In the genomic region with DNA sequence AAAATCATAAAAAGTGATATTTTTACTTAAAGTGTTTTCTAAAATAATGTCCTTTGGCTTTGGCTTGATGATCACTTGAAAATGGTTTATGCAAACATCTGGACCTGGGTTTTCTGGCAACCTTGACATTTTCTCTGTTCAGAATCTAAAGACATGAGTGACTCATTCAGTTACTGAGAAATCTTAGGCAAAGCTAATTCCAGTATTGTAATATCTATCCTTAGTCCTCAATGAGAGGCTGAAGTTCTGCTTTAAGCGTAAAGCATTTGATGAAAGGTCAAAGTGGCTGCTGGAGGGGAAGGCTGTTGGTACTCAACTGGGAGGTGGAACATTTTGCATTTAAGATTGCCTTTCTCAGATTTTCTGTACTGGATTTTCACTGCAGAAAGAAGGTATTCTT, we compare ENCODE assay signal across 8 cellular contexts. TPM values are rescaled to one million over a fixed set of nuclear protein-coding genes. Genes with fewer than 3 reads are reported as not detected.
DNase-seq lines count a peak whose midpoint lies in the region; ATAC-seq and TF ChIP-seq lines count a peak whose summit lies in the region.
"Had no signal": no experiment of that assay in that cellular context is flagged by ENCODE, and none has a peak within 500 bp of the region (broad histone marks: within the 10 kb centered on the region; RNA-seq: fewer than 3 reads in every experiment).

No MANE protein-coding gene starts in this region.

- H3K9me2 ChIP-seq in SU-DHL-6 (replicated peaks; ENCODE audit: insufficient read depth, low read length), result no peaks in the 10 kb centered on the region

- H3K4me3 ChIP-seq in SU-DHL-6 (ENCODE audit: insufficient read depth, low read length, poor library complexity, severe bottlenecking) (no peak overlapping the region), spleen (peak overlapping the region in 6 of 8 donors; percentile 73 to 97 (median 86))

- intact Hi-C loops in spleen (cut with DNase I; ENCODE audit: low total_unique reads), result no loop called here

- DNase-seq in HCEC 1CT (peak; percentile 71), fibroblast of gingiva (ENCODE audit: low read depth) (peak; percentile 57), spleen (no peak), NCI-H1694 (lab: John Stamatoyannopoulos, UW) (no peak), SHP77 treated with DMSO at 0.1 percent for 48 hours (lab: John Stamatoyannopoulos, UW) (no peak)
- DNase-seq: NCI-H1930 had no signal

- H3K36me3 ChIP-seq in SU-DHL-6 (ENCODE audit: low read length) (no peaks in the 10 kb centered on the region), spleen (no peaks in the 10 kb centered on the region)

- WGBS in spleen, 5 donors, result 56 to 76% (median 62%) methylated on average over 1 of the region's 1 CpG

- 0 out of 2 replicates have a peak overlapping the region, but pooled peaks have one; percentile 86 for H3K9ac ChIP-seq in SU-DHL-6 (ENCODE audit: low read length)

- H3K27ac ChIP-seq in SU-DHL-6 (ENCODE audit: low read depth, low read length), result no peak overlapping the region
- peak overlapping the region in 5 of 8 donors; percentile 75 to 99 (median 97) for H3K27ac ChIP-seq in spleen

- peaks cover 55% of the 10 kb centered on the region; the same call in 1 of the 2 replicates for H3K79me2 ChIP-seq in SU-DHL-6 (ENCODE audit: insufficient read depth, low read length)

- no peaks in the 10 kb centered on the region for H3F3A ChIP-seq in SU-DHL-6 (ENCODE audit: insufficient read depth)

- H3K4me1 ChIP-seq in spleen, result peaks cover 31 to 71% (median 63%) of the 10 kb centered on the region in 6 donors

- peak overlapping the region; percentile 82 for H3K4me2 ChIP-seq in SU-DHL-6 (ENCODE audit: low read depth, low read length, poor library complexity, severe bottlenecking)

- no peak overlapping the region for H2AFZ ChIP-seq in SU-DHL-6 (ENCODE audit: low read depth, low read length, severe bottlenecking)

- H4K20me1 ChIP-seq in SU-DHL-6 (ENCODE audit: low read depth, low read length), result peaks cover 15% of the 10 kb centered on the region

- ATAC-seq in HG03432 (IDR thresholded peaks at IDR 0.05; ENCODE audit: unreplicated experiment), result no peak

- no peak for TF ChIP-seq POLR2A in spleen (IDR thresholded peaks at IDR 0.05)

- TF ChIP-seq CTCF in SU-DHL-6 (IDR thresholded peaks at IDR 0.05; ENCODE audit: insufficient read depth, low read length, poor library complexity, severe bottlenecking), result no peak
- no peak for TF ChIP-seq CTCF in spleen (IDR thresholded peaks at IDR 0.05 in 8 of 11, conservative IDR thresholded peaks at IDR 0.05 in 3 of 11)

- H3K27me3 ChIP-seq in SU-DHL-6 (ENCODE audit: low read length) (no peaks in the 10 kb centered on the region), spleen (replicated peaks in 1 of 7) (no peaks in the 10 kb centered on the region)

- H3K9me3 ChIP-seq in SU-DHL-6 (ENCODE audit: insufficient read depth, low read length) (no peaks in the 10 kb centered on the region), spleen (peaks cover 0 to 13% (median 8%) of the 10 kb centered on the region in 8 donors)

RNA-seq across cellular contexts. Expression of a gene that starts 2.3 kb away (rescaled TPM):
- total RNA-seq in spleen, result 10 to 100 TPM; 48.4 to 84.8 (median 55.1) TPM
- 10 to 100 TPM in 2 of 3 donors, 1 to 10 TPM in 1; 9.5 to 10.6 (median 10.6) TPM for polyA plus RNA-seq in spleen

Comparison
In these comparisons a context has a peak if more than half of its experiments do, and no peak if none do; other contexts are left out.
1. DNase-seq: peak in HCEC 1CT (single experiment) and fibroblast of gingiva (single experiment); none in spleen (single experiment), NCI-H1694 (single experiment) and SHP77 treated with DMSO at 0.1 percent for 48 hours (single experiment).